ENCODE assay signal across 8 cellular contexts in the genomic region with DNA sequence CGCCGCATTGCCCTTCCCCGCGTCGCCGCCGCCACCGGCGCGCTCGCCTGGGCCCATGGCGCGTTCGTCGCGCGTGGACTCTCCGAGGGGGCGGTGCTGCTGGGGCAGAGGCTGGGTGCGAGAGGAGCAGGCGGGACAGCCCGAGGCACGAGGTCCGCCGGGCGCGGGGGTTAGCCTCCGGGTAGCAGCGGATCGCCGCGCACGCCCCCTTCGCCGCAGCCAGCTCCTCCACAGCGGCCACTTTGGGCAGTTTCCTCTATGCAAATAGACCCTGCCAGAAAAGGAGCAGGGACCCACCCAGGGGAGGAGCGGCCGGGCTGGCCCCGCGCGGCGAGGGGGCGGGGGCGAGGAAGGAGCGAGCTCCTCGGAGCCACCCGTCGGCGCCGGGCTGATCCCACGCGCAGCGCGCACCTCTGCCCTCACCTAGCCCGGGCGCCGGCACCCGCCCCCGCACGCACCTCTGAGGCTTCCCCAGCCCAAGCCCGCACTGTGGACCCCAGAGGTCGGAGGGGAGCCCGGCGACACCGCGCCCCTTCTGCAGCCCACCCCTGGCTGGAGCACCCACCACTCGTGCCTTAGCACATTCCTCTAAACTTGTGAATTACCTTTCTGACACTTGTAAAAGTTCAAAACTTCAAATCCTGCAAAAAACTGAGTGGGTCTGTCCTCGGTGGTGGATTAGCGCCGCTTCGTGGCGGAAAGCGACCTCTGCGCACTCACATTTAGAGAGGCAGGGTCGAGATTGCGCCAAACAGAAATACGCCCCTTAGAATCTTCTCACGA. TPM values are rescaled to one million over a fixed set of nuclear protein-coding genes. Genes with fewer than 3 reads are reported as not detected.
DNase-seq lines count a peak whose midpoint lies in the region; ATAC-seq, FAIRE-seq and TF ChIP-seq lines count a peak whose summit lies in the region.

A gene (minus strand): TSS at position 253 of the 783 bp plus-strand sequence.

- FAIRE-seq in HepG2 (lab: Jason Lieb, UNC) = no peak

- H3K27me3 ChIP-seq in dorsolateral prefrontal cortex (peaks cover 0 to 13% (median 0%) of the 10 kb centered on the region in 45 donors), HepG2 (ENCODE audit: control insufficient read depth in 1 of 2, insufficient read depth in 2 of 2, low read length in 2 of 2) (peaks cover 0 to 24% of the 10 kb centered on the region in 2 experiments; a peak in 1 of 5 replicates), Karpas-422 (ENCODE audit: low read length) (no peaks in the 10 kb centered on the region)

- H2AFZ ChIP-seq in HepG2 (ENCODE audit: low read length) (no peak within 1 kb of the TSS), OCI-LY7 (ENCODE audit: low read length) (no peak within 1 kb of the TSS), Karpas-422 (ENCODE audit: low read length) (no peak within 1 kb of the TSS)

- POLR2A ChIA-PET in HepG2 (lab: Yijun Ruan, JAX) = no interaction called here
- POLR2A ChIA-PET in OCI-LY7 (lab: Charles Lee) = interaction anchor here (0.6 kb wide), 1 partner anchor 17 kb away, joined by 8 read pairs; no protein-coding TSS in a partner anchor

- in situ Hi-C loops in HepG2 (cut with HindIII; ENCODE audit: extremely low pct_ligation_motif_present, low pct_unique_long_range_greater_than_20kb) = no loop called here

- peak within 1 kb of the TSS in 2 of 59 donors; percentile 31 to 63 for H3K27ac ChIP-seq in dorsolateral prefrontal cortex
- H3K27ac ChIP-seq in HepG2 (ENCODE audit: extremely low read length, insufficient read depth, low read length) = no peak within 1 kb of the TSS
- no peak within 1 kb of the TSS for H3K27ac ChIP-seq in OCI-LY7 (ENCODE audit: low read depth, low read length, poor library complexity, severe bottlenecking)
- H3K27ac ChIP-seq in Karpas-422 (ENCODE audit: low read length) = no peak within 1 kb of the TSS

- BruUV-seq in HepG2 (replicated peaks; lab: Mats Ljungman, UMichigan) (no TSS peak), OCI-LY7 (replicated peaks; lab: Mats Ljungman, UMichigan) (no TSS peak)

- TF ChIP-seq RAD21 in HepG2 (CRISPR knock-in tag; IDR thresholded peaks at IDR 0.05) = no peak

- WGBS in HepG2 (ENCODE audit: low lambda C conversion rate) = 70% methylated on average over 22 of the region's 78 CpGs

- TF ChIP-seq POLR2A in HepG2 (IDR thresholded peaks at IDR 0.05; ENCODE audit: insufficient read depth in 1 of 2, low read depth in 2 of 2, low read length in 2 of 2) = no peak

- H3K36me3 ChIP-seq in HepG2 (replicated peaks in 1 of 2; ENCODE audit: control insufficient read depth in 1 of 2, insufficient read depth in 2 of 2, low read length in 2 of 2) (no peaks in the 10 kb centered on the region), OCI-LY7 (ENCODE audit: insufficient read depth, low read length) (no peaks in the 10 kb centered on the region), Karpas-422 (ENCODE audit: insufficient read depth, low read length) (peaks cover 2% of the 10 kb centered on the region; the same call in 1 of the 2 replicates)

- H3K9ac ChIP-seq in HepG2 (ENCODE audit: insufficient read depth, low read depth, low read length) (no peak within 1 kb of the TSS), Karpas-422 (ENCODE audit: low read length) (no peak within 1 kb of the TSS)

- no peaks in the 10 kb centered on the region for H3K9me2 ChIP-seq in OCI-LY7 (ENCODE audit: insufficient read depth, low read length)
- no peaks in the 10 kb centered on the region for H3K9me2 ChIP-seq in Karpas-422 (replicated peaks; ENCODE audit: insufficient read depth, low read length)

- intact Hi-C loops in dorsolateral prefrontal cortex (cut with DNase I) = no loop called here
- intact Hi-C loops in HepG2 (cut with micrococcal nuclease; ENCODE audit: unreplicated experiment) = no loop called here
- intact Hi-C loops in OCI-LY7 (cut with micrococcal nuclease; ENCODE audit: unreplicated experiment) = no loop called here

- TF ChIP-seq EP300 in HepG2 (IDR thresholded peaks at IDR 0.05; ENCODE audit: low read depth in 2 of 2, low read length in 2 of 2) (no peak), HepG2 (CRISPR knock-in tag; IDR thresholded peaks at IDR 0.05; ENCODE audit: borderline replicate concordance) (no peak)

- peak; percentile 22; the same call in 2 of the 3 replicates for ATAC-seq in HepG2

- H3K79me2 ChIP-seq in HepG2 (ENCODE audit: insufficient read depth, low read length) (no peaks in the 10 kb centered on the region), OCI-LY7 (ENCODE audit: insufficient read depth, low read depth, low read length) (no peaks in the 10 kb centered on the region), Karpas-422 (ENCODE audit: low read length) (no peaks in the 10 kb centered on the region)

- peaks cover 15% of the 10 kb centered on the region for H3K9me3 ChIP-seq in HepG2 (ENCODE audit: low read length)
- peaks cover 10% of the 10 kb centered on the region; the same call in 1 of the 2 replicates for H3K9me3 ChIP-seq in OCI-LY7 (ENCODE audit: low read length)
- peaks cover 5% of the 10 kb centered on the region; the same call in 1 of the 2 replicates for H3K9me3 ChIP-seq in Karpas-422 (ENCODE audit: low read length)

- peak within 1 kb of the TSS; percentile 29 to 71 (median 52) for H3K4me3 ChIP-seq in dorsolateral prefrontal cortex
- H3K4me3 ChIP-seq in HepG2 (replicated peaks in 1 of 3; ENCODE audit: insufficient read depth in 1 of 3, low read depth in 2 of 3, low read length in 3 of 3) = peak within 1 kb of the TSS in 1 of 3 experiments; percentile 28; a peak in 1 of 6 replicates
- no peak within 1 kb of the TSS for H3K4me3 ChIP-seq in OCI-LY7 (ENCODE audit: low read depth, low read length, poor library complexity, severe bottlenecking)
- no peak within 1 kb of the TSS for H3K4me3 ChIP-seq in Karpas-422 (ENCODE audit: low read length)

- no peaks in the 10 kb centered on the region for H3K4me1 ChIP-seq in HepG2 (ENCODE audit: insufficient read depth, low read length)
- no peaks in the 10 kb centered on the region for H3K4me1 ChIP-seq in OCI-LY7 (ENCODE audit: insufficient read depth, low read length, poor library complexity, severe bottlenecking)
- H3K4me1 ChIP-seq in Karpas-422 (ENCODE audit: low read length) = no peaks in the 10 kb centered on the region

- TF ChIP-seq CTCF in dorsolateral prefrontal cortex (IDR thresholded peaks at IDR 0.05 in 54 of 56, conservative IDR thresholded peaks at IDR 0.05 in 2 of 56; ENCODE audit: low read depth in 1 of 56, partially characterized antibody in 56 of 56) (peak; percentile 34 to 79 (median 62)), HepG2 (CRISPR knock-in tag; IDR thresholded peaks at IDR 0.05) (peak; percentile 31), OCI-LY7 (conservative IDR thresholded peaks at IDR 0.05; ENCODE audit: low read length) (no peak)

- DNase-seq in ELR (ENCODE audit: low read depth) (peak; percentile 10), HuH-7.5 (ENCODE audit: low spot score) (peak; percentile 55), dorsolateral prefrontal cortex (peak in 4 of 10 donors; percentile 19 to 60 (median 53)), HepG2 (ENCODE audit: low spot score) (no peak), OCI-LY7 (ENCODE audit: low spot score) (no peak), Karpas-422 (no peak)
- peak; percentile 14 for DNase-seq in activated CD4-positive, alpha-beta T cell treated with anti-CD3 and anti-CD28 coated beads for 1 hour
- peak; percentile 39 to 42 for DNase-seq in stimulated activated CD4-positive, alpha-beta T cell treated with anti-CD3 and anti-CD28 coated beads, Interleukin-4, amount 100 ng/mL, for 4 hours

- H4K20me1 ChIP-seq in HepG2 (ENCODE audit: insufficient read depth, low read length) (no peaks in the 10 kb centered on the region), OCI-LY7 (ENCODE audit: insufficient read depth, low read length) (no peaks in the 10 kb centered on the region), Karpas-422 (ENCODE audit: insufficient read depth, low read depth, low read length) (no peaks in the 10 kb centered on the region)

- CTCF ChIA-PET in HepG2 (lab: Yijun Ruan, JAX; ENCODE audit: low intra/inter-chr PET ratio, low total read pairs) = no interaction called here
- CTCF ChIA-PET in OCI-LY7 (lab: Charles Lee; ENCODE audit: unreplicated experiment) = no interaction called here

- peak within 1 kb of the TSS; percentile 23; the same call in 1 of the 2 replicates for H3K4me2 ChIP-seq in HepG2 (ENCODE audit: low read depth, low read length)
- no peak within 1 kb of the TSS for H3K4me2 ChIP-seq in OCI-LY7 (ENCODE audit: low read length)
- H3K4me2 ChIP-seq in Karpas-422 (ENCODE audit: low read depth, low read length, poor library complexity, severe bottlenecking) = no peak within 1 kb of the TSS

TF ChIP-seq in HepG2, 621 proteins besides CTCF, POLR2A, EP300 and RAD21 (continues in another document):
- no peak for TF ChIP-seq SALL2 (CRISPR knock-in tag; IDR thresholded peaks at IDR 0.05)
- no peak for TF ChIP-seq RARA (CRISPR knock-in tag; IDR thresholded peaks at IDR 0.05)
- peak; percentile 31 for TF ChIP-seq STAG1 (CRISPR knock-in tag; IDR thresholded peaks at IDR 0.05)

RNA-seq across cellular contexts. Expression of the gene that starts here (rescaled TPM):
- total RNA-seq in dorsolateral prefrontal cortex (1 to 10 TPM; 1.3 to 9.7 (median 5.3) TPM), HepG2 (2016; rRNA removed; fragmentation: Illumina TruSeq; extraction: Trizol) (not detected in 2 replicates), OCI-LY7 (2022) (0.53 TPM in 1 of 2 replicates, not detected in the other)
- not detected in 2 replicates for total RNA-seq in HepG2 (2016; cell fraction: cytosol; rRNA removed; fragmentation: Illumina TruSeq; extraction: Trizol; ENCODE audit: low read depth)
- total RNA-seq in HepG2 (2016; cell fraction: insoluble cytoplasmic fraction; rRNA removed; fragmentation: Illumina TruSeq; extraction: Trizol) = not detected in 2 replicates
- not detected in 2 replicates for total RNA-seq in HepG2 (2016; cell fraction: membrane; rRNA removed; fragmentation: Illumina TruSeq; extraction: Trizol)
- total RNA-seq in HepG2 (2016; cell fraction: nucleus; rRNA removed; fragmentation: Illumina TruSeq; extraction: Trizol) = not detected in 2 replicates
- polyA plus RNA-seq in HepG2 (2011; rRNA removed) = not detected in 2 replicates
- not detected in 2 replicates for polyA plus RNA-seq in HepG2 (2011; cell fraction: cytosol; rRNA removed)
- polyA plus RNA-seq in HepG2 (2011; cell fraction: nucleus; rRNA removed) = 0.03 TPM in 1 of 2 replicates, not detected in the other
- not detected in 2 replicates for polyA plus RNA-seq in HepG2 (2012)
- polyA plus RNA-seq in HepG2 (2016; cell fraction: cytosol; fragmentation: Illumina TruSeq; extraction: Trizol; ENCODE audit: low read depth) = not detected in 2 replicates
- not detected in 2 replicates for polyA plus RNA-seq in HepG2 (2016; cell fraction: insoluble cytoplasmic fraction; fragmentation: Illumina TruSeq; extraction: Trizol; ENCODE audit: low read depth)
- not detected in 2 replicates for polyA plus RNA-seq in HepG2 (2016; cell fraction: membrane; fragmentation: Illumina TruSeq; extraction: Trizol; ENCODE audit: low read depth)
- polyA plus RNA-seq in HepG2 (2016; cell fraction: nucleus; fragmentation: Illumina TruSeq; extraction: Trizol; ENCODE audit: insufficient read depth, low read depth) = not detected in 2 replicates
- polyA minus RNA-seq in HepG2 (2011; rRNA and poly(A)+ RNA removed; ENCODE audit: low replicate concordance) = not detected in 2 replicates
- polyA minus RNA-seq in HepG2 (2011; cell fraction: cytosol; rRNA and poly(A)+ RNA removed) = not detected in 2 replicates
- not detected in 2 replicates for polyA minus RNA-seq in HepG2 (2011; cell fraction: nucleus; rRNA and poly(A)+ RNA removed)
- not detected in 2 replicates for total RNA-seq in OCI-LY7 (2014; rRNA removed; shearing (Covaris generic))
- total RNA-seq in Karpas-422 (2014; rRNA removed; shearing (Covaris generic); ENCODE audit: low replicate concordance) = 5.7 and 7.6 TPM in 2 replicates

Comparison
In these comparisons a context has a peak if more than half of its experiments do, and no peak if none do; other contexts are left out.
1. Peak in ATAC-seq and H3K4me2 ChIP-seq in HepG2; RNA of the gene not detected or under 1 TPM.
2. DNase-seq: peak in ELR (single experiment), HuH-7.5 (single experiment), activated CD4-positive, alpha-beta T cell treated with anti-CD3 and anti-CD28 coated beads for 1 hour (single experiment) and stimulated activated CD4-positive, alpha-beta T cell treated with anti-CD3 and anti-CD28 coated beads, Interleukin-4, amount 100 ng/mL, for 4 hours (2 of 2); none in HepG2 (single experiment), OCI-LY7 (single experiment) and Karpas-422 (single experiment).
3. H3K4me3 ChIP-seq: peak in dorsolateral prefrontal cortex (59 of 59); none in OCI-LY7 (single experiment) and Karpas-422 (single experiment).